In genomic region chr4:23630110-23630509, GRCh38 we compare ENCODE assay signal across 2 cellular contexts.
TF ChIP-seq lines count a peak whose summit lies in the region.

No MANE protein-coding gene starts in this region.

TF ChIP-seq in liver, 16 proteins besides CTCF, POLR2A, EP300 and RAD21:
- TF ChIP-seq REST (IDR thresholded peaks at IDR 0.05), result no peak
- peak in 1 of 2 donors; percentile 61 for TF ChIP-seq HNF4A (conservative IDR thresholded peaks at IDR 0.05)
- no peak for TF ChIP-seq HNF4G (IDR thresholded peaks at IDR 0.05)
- peak; percentile 70 to 94 for TF ChIP-seq RXRA (IDR thresholded peaks at IDR 0.05)
- TF ChIP-seq FOXA2 (IDR thresholded peaks at IDR 0.05), result no peak
- peak in 1 of 2 donors; percentile 86 for TF ChIP-seq JUND (IDR thresholded peaks at IDR 0.05)
- TF ChIP-seq SP1 (IDR thresholded peaks at IDR 0.05), result peak; percentile 53
- no peak for TF ChIP-seq FOXA1 (IDR thresholded peaks at IDR 0.05)
- TF ChIP-seq MAX (IDR thresholded peaks at IDR 0.05), result no peak
- peak; percentile 78 for TF ChIP-seq ATF3 (IDR thresholded peaks at IDR 0.05)
- TF ChIP-seq YY1 (IDR thresholded peaks at IDR 0.05), result no peak
- TF ChIP-seq ZBTB33 (IDR thresholded peaks at IDR 0.05), result no peak

TF ChIP-seq in HepG2, 621 proteins besides CTCF, POLR2A, EP300 and RAD21:
- TF ChIP-seq KDM3A (CRISPR knock-in tag; IDR thresholded peaks at IDR 0.05; ENCODE audit: low read depth), result no peak
- TF ChIP-seq TRAFD1 (CRISPR knock-in tag; IDR thresholded peaks at IDR 0.05; ENCODE audit: borderline replicate concordance), result no peak
- TF ChIP-seq HOMEZ (CRISPR knock-in tag; IDR thresholded peaks at IDR 0.05; ENCODE audit: low read depth), result no peak
- no peak for TF ChIP-seq ZBTB7A (CRISPR knock-in tag; IDR thresholded peaks at IDR 0.05)
- TF ChIP-seq MAFG (CRISPR knock-in tag; IDR thresholded peaks at IDR 0.05), result no peak
